Comparison of ENCODE assay signal across 2 cellular contexts in genomic region chr10:18423058-18423637, GRCh38.
TF ChIP-seq lines count a peak whose summit lies in the region.

No MANE protein-coding gene starts in this region.

TF ChIP-seq in GM23338, 12 proteins besides CTCF, POLR2A, EP300 and RAD21:
- TF ChIP-seq STAT1 (IDR thresholded peaks at IDR 0.05; ENCODE audit: unreplicated experiment) (no peak), ZNF331 (CRISPR knock-in tag; IDR thresholded peaks at IDR 0.05; ENCODE audit: low read depth) (no peak), ETS1 (IDR thresholded peaks at IDR 0.05) (no peak), ZNF462 (CRISPR knock-in tag; IDR thresholded peaks at IDR 0.05) (no peak), EZH2 (IDR thresholded peaks at IDR 0.05; ENCODE audit: low read depth, unreplicated experiment) (no peak), CREB1 (CRISPR knock-in tag; IDR thresholded peaks at IDR 0.05; ENCODE audit: low read depth) (no peak), POLR2AphosphoS5 (IDR thresholded peaks at IDR 0.05; ENCODE audit: low read depth) (no peak), NANOG (IDR thresholded peaks at IDR 0.05; ENCODE audit: borderline replicate concordance) (no peak), JUNB (IDR thresholded peaks at IDR 0.05; ENCODE audit: unreplicated experiment) (no peak)
- TF ChIP-seq, protein P1, sequence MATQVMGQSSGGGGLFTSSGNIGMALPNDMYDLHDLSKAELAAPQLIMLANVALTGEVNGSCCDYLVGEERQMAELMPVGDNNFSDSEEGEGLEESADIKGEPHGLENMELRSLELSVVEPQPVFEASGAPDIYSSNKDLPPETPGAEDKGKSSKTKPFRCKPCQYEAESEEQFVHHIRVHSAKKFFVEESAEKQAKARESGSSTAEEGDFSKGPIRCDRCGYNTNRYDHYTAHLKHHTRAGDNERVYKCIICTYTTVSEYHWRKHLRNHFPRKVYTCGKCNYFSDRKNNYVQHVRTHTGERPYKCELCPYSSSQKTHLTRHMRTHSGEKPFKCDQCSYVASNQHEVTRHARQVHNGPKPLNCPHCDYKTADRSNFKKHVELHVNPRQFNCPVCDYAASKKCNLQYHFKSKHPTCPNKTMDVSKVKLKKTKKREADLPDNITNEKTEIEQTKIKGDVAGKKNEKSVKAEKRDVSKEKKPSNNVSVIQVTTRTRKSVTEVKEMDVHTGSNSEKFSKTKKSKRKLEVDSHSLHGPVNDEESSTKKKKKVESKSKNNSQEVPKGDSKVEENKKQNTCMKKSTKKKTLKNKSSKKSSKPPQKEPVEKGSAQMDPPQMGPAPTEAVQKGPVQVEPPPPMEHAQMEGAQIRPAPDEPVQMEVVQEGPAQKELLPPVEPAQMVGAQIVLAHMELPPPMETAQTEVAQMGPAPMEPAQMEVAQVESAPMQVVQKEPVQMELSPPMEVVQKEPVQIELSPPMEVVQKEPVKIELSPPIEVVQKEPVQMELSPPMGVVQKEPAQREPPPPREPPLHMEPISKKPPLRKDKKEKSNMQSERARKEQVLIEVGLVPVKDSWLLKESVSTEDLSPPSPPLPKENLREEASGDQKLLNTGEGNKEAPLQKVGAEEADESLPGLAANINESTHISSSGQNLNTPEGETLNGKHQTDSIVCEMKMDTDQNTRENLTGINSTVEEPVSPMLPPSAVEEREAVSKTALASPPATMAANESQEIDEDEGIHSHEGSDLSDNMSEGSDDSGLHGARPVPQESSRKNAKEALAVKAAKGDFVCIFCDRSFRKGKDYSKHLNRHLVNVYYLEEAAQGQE (IDR thresholded peaks at IDR 0.05; ENCODE audit: unreplicated experiment) = no peak

TF ChIP-seq in IMR-90, 13 proteins besides CTCF, POLR2A, EP300 and RAD21:
- TF ChIP-seq ELK1 (IDR thresholded peaks at IDR 0.05; ENCODE audit: borderline replicate concordance, low read depth, low read length) (no peak), RCOR1 (IDR thresholded peaks at IDR 0.05; ENCODE audit: insufficient replicate concordance, low read length) (no peak), RFX5 (IDR thresholded peaks at IDR 0.05; ENCODE audit: low read depth, low read length) (no peak), MAFK (IDR thresholded peaks at IDR 0.05; ENCODE audit: low read depth, low read length) (no peak), BHLHE40 (IDR thresholded peaks at IDR 0.05; ENCODE audit: low read depth, low read length) (no peak), SMC3 (IDR thresholded peaks at IDR 0.05; ENCODE audit: low read depth, low read length) (no peak), NFE2L2 (IDR thresholded peaks at IDR 0.05; ENCODE audit: low read depth, low read length) (no peak), FOS (IDR thresholded peaks at IDR 0.05; ENCODE audit: low read depth, low read length) (no peak), MXI1 (IDR thresholded peaks at IDR 0.05; ENCODE audit: borderline replicate concordance, low read depth, low read length) (no peak), CHD1 (IDR thresholded peaks at IDR 0.05; ENCODE audit: low read depth, low read length) (no peak), CEBPB (IDR thresholded peaks at IDR 0.05; ENCODE audit: low read depth, low read length) (no peak), MAZ (IDR thresholded peaks at IDR 0.05; ENCODE audit: borderline replicate concordance, low read depth, low read length) (no peak)
- TF ChIP-seq, protein P2, sequence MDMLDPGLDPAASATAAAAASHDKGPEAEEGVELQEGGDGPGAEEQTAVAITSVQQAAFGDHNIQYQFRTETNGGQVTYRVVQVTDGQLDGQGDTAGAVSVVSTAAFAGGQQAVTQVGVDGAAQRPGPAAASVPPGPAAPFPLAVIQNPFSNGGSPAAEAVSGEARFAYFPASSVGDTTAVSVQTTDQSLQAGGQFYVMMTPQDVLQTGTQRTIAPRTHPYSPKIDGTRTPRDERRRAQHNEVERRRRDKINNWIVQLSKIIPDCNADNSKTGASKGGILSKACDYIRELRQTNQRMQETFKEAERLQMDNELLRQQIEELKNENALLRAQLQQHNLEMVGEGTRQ (IDR thresholded peaks at IDR 0.05; ENCODE audit: low read depth, low read length) = no peak
